In the genomic region with DNA sequence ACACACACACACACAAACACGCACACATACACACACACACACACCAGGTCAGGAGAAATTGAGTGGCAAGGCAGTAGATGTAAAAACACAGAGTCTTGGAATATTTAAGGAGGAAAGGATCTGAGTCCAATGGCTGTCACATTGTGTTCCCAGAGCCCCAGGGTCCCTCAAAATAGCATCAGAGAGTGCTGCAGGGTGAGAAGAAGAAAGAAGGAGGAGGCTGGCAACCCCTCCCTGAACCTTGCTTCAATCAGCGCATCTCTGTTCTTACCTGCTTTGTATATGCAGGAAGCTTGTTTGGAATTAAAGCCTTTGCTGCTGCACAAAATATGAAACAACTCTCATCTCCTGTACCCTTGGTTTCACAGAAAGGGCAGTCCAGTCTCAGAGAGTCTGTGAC, we compare ENCODE assay signal across 1 cellular context.
TF ChIP-seq lines count a peak whose summit lies in the region.

No MANE protein-coding gene starts in this region.

TF ChIP-seq in neural cell, 6 proteins besides CTCF, POLR2A, EP300 and RAD21 (continued from another document):
- TF ChIP-seq, protein P1, sequence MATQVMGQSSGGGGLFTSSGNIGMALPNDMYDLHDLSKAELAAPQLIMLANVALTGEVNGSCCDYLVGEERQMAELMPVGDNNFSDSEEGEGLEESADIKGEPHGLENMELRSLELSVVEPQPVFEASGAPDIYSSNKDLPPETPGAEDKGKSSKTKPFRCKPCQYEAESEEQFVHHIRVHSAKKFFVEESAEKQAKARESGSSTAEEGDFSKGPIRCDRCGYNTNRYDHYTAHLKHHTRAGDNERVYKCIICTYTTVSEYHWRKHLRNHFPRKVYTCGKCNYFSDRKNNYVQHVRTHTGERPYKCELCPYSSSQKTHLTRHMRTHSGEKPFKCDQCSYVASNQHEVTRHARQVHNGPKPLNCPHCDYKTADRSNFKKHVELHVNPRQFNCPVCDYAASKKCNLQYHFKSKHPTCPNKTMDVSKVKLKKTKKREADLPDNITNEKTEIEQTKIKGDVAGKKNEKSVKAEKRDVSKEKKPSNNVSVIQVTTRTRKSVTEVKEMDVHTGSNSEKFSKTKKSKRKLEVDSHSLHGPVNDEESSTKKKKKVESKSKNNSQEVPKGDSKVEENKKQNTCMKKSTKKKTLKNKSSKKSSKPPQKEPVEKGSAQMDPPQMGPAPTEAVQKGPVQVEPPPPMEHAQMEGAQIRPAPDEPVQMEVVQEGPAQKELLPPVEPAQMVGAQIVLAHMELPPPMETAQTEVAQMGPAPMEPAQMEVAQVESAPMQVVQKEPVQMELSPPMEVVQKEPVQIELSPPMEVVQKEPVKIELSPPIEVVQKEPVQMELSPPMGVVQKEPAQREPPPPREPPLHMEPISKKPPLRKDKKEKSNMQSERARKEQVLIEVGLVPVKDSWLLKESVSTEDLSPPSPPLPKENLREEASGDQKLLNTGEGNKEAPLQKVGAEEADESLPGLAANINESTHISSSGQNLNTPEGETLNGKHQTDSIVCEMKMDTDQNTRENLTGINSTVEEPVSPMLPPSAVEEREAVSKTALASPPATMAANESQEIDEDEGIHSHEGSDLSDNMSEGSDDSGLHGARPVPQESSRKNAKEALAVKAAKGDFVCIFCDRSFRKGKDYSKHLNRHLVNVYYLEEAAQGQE (IDR thresholded peaks at IDR 0.05; ENCODE audit: borderline replicate concordance): no peak
